In the genomic region with DNA sequence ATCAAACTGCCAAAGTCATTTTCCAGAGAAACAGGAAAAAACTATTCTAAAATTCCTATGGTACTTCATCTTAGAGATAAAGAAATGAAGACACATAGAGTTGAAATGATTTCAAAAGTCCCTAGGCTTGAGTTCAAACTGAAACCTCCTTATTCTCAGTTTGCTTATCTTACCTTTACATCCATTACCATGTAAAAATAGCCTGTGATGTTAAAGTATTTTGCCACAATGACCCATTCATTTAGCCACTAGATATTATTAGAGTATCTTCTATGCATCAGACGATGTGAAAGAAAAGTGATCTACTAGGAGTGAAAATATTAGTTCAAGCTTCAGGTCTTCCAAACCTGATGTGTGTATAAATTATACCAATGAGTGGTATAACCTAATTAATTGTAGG, we compare ENCODE assay signal across 1 cellular context.
TF ChIP-seq lines count a peak whose summit lies in the region.

No MANE protein-coding gene starts in this region.

TF ChIP-seq in GM12878, 131 proteins besides CTCF, POLR2A, EP300 and RAD21 (continued from another document):
- no peak for TF ChIP-seq E2F8 (IDR thresholded peaks at IDR 0.05; ENCODE audit: low read depth, partially characterized antibody)
- TF ChIP-seq, protein P1, sequence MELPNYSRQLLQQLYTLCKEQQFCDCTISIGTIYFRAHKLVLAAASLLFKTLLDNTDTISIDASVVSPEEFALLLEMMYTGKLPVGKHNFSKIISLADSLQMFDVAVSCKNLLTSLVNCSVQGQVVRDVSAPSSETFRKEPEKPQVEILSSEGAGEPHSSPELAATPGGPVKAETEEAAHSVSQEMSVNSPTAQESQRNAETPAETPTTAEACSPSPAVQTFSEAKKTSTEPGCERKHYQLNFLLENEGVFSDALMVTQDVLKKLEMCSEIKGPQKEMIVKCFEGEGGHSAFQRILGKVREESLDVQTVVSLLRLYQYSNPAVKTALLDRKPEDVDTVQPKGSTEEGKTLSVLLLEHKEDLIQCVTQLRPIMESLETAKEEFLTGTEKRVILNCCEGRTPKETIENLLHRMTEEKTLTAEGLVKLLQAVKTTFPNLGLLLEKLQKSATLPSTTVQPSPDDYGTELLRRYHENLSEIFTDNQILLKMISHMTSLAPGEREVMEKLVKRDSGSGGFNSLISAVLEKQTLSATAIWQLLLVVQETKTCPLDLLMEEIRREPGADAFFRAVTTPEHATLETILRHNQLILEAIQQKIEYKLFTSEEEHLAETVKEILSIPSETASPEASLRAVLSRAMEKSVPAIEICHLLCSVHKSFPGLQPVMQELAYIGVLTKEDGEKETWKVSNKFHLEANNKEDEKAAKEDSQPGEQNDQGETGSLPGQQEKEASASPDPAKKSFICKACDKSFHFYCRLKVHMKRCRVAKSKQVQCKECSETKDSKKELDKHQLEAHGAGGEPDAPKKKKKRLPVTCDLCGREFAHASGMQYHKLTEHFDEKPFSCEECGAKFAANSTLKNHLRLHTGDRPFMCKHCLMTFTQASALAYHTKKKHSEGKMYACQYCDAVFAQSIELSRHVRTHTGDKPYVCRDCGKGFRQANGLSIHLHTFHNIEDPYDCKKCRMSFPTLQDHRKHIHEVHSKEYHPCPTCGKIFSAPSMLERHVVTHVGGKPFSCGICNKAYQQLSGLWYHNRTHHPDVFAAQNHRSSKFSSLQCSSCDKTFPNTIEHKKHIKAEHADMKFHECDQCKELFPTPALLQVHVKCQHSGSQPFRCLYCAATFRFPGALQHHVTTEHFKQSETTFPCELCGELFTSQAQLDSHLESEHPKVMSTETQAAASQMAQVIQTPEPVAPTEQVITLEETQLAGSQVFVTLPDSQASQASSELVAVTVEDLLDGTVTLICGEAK (IDR thresholded peaks at IDR 0.05; ENCODE audit: borderline replicate concordance) = no peak
- TF ChIP-seq SREBF2 (IDR thresholded peaks at IDR 0.05; ENCODE audit: low read length) = no peak
- no peak for TF ChIP-seq IKZF1 (conservative IDR thresholded peaks at IDR 0.05)
- TF ChIP-seq, protein P2, sequence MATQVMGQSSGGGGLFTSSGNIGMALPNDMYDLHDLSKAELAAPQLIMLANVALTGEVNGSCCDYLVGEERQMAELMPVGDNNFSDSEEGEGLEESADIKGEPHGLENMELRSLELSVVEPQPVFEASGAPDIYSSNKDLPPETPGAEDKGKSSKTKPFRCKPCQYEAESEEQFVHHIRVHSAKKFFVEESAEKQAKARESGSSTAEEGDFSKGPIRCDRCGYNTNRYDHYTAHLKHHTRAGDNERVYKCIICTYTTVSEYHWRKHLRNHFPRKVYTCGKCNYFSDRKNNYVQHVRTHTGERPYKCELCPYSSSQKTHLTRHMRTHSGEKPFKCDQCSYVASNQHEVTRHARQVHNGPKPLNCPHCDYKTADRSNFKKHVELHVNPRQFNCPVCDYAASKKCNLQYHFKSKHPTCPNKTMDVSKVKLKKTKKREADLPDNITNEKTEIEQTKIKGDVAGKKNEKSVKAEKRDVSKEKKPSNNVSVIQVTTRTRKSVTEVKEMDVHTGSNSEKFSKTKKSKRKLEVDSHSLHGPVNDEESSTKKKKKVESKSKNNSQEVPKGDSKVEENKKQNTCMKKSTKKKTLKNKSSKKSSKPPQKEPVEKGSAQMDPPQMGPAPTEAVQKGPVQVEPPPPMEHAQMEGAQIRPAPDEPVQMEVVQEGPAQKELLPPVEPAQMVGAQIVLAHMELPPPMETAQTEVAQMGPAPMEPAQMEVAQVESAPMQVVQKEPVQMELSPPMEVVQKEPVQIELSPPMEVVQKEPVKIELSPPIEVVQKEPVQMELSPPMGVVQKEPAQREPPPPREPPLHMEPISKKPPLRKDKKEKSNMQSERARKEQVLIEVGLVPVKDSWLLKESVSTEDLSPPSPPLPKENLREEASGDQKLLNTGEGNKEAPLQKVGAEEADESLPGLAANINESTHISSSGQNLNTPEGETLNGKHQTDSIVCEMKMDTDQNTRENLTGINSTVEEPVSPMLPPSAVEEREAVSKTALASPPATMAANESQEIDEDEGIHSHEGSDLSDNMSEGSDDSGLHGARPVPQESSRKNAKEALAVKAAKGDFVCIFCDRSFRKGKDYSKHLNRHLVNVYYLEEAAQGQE (IDR thresholded peaks at IDR 0.05; ENCODE audit: low read depth, low read length) = no peak
- no peak for TF ChIP-seq HCFC1 (IDR thresholded peaks at IDR 0.05; ENCODE audit: low read length)
